ENCODE assay signal across 14 cellular contexts in the genomic region with DNA sequence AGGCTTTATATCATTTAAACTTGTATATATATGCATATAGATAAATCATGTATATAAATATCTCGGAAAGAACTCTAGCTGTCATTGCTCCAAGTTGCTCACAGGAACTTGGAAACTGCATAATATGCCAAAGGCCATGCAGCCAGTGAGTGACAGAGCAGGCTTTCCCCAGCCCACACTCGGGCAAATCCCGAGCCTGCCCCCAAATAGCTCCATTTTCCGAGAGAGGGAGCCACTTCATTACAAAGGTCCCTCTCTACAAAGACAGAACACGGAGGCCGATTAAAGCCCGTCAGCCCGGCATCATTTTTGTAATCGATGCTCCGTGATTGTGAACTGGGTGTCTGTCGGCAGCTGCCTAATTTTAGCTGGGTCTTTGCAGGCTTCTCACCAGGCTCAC.
"Had no signal": no experiment of that assay in that cellular context is flagged by ENCODE, and none has a peak within 500 bp of the region (broad histone marks: within the 10 kb centered on the region; RNA-seq: fewer than 3 reads in every experiment).

No MANE protein-coding gene starts in this region.

- H3K4me3 Mint-ChIP-seq: stimulated activated effector memory CD8-positive, alpha-beta T cell treated with anti-CD3 and anti-CD28 coated beads, Interleukin-12 subunit alpha, Interleukin-12 subunit beta, amount 100 ng/mL, for 72 hours had no signal

- H3K36me3 Mint-ChIP-seq: stimulated activated effector memory CD8-positive, alpha-beta T cell treated with anti-CD3 and anti-CD28 coated beads, Interleukin-12 subunit alpha, Interleukin-12 subunit beta, amount 100 ng/mL, for 72 hours had no signal

- H3K9me3 Mint-ChIP-seq: stimulated activated effector memory CD8-positive, alpha-beta T cell treated with anti-CD3 and anti-CD28 coated beads, Interleukin-12 subunit alpha, Interleukin-12 subunit beta, amount 100 ng/mL, for 72 hours had no signal

- H3K27ac Mint-ChIP-seq: stimulated activated effector memory CD8-positive, alpha-beta T cell treated with anti-CD3 and anti-CD28 coated beads, Interleukin-12 subunit alpha, Interleukin-12 subunit beta, amount 100 ng/mL, for 72 hours had no signal

- DNase-seq: activated CD4-positive, alpha-beta T cell treated with anti-CD3 and anti-CD28 coated beads for 1 hour; activated CD4-positive, alpha-beta T cell treated with anti-CD3 and anti-CD28 coated beads, Interleukin-2, amount 50 U/mL, for 48 hours; activated naive CD4-positive, alpha-beta T cell; esophagus squamous epithelium; foreskin fibroblast; islet precursor cell; midbrain; pancreas; retina; small intestine; T-helper 9 cell; tibial artery; uterus had no signal

- ATAC-seq: pancreas; stimulated activated effector memory CD8-positive, alpha-beta T cell treated with anti-CD3 and anti-CD28 coated beads, Interleukin-12 subunit alpha, Interleukin-12 subunit beta, amount 100 ng/mL, for 72 hours had no signal
